In genomic region chr6:117494283-117494682, GRCh38 we compare ENCODE assay signal across 15 cellular contexts. TPM values are rescaled to one million over a fixed set of nuclear protein-coding genes. Genes with fewer than 3 reads are reported as not detected.
DNase-seq lines count a peak whose midpoint lies in the region; ATAC-seq, FAIRE-seq and TF ChIP-seq lines count a peak whose summit lies in the region.
"Had no signal": no experiment of that assay in that cellular context is flagged by ENCODE, and none has a peak within 500 bp of the region (broad histone marks: within the 10 kb centered on the region; RNA-seq: fewer than 3 reads in every experiment).

No MANE protein-coding gene starts in this region.

- TF ChIP-seq RAD21 in SK-N-SH (IDR thresholded peaks at IDR 0.05; ENCODE audit: low read length): no peak

- H3K9me3 ChIP-seq in SK-N-SH (no peaks in the 10 kb centered on the region), fibroblast of lung (ENCODE audit: control insufficient read depth, insufficient read depth, low read depth, low read length) (no peaks in the 10 kb centered on the region), small intestine (ENCODE audit: control insufficient read depth, low read depth) (no peaks in the 10 kb centered on the region)
- H3K9me3 ChIP-seq: suprapubic skin had no signal

- H2AFZ ChIP-seq in SK-N-SH (ENCODE audit: low read depth): no peak overlapping the region
- no peak overlapping the region for H2AFZ ChIP-seq in fibroblast of lung (ENCODE audit: low read length)

- H3K9me3 Mint-ChIP-seq in activated T-cell treated with anti-CD3 and anti-CD28 coated beads, Interleukin-2, amount 50 U/mL, for 4 hours: no peaks in the 10 kb centered on the region

- H3K4me3 ChIP-seq in SK-N-SH (ENCODE audit: low read depth in 2 of 2, low read length in 1 of 2): no peak overlapping the region
- H3K4me3 ChIP-seq in fibroblast of lung (replicated peaks in 1 of 4; ENCODE audit: control extremely low read depth in 1 of 4, insufficient read depth in 1 of 4, low read depth in 3 of 4, low read length in 4 of 4): peak overlapping the region in 3 of 4 experiments; percentile 13 to 53 (median 26)
- H3K4me3 ChIP-seq in small intestine (ENCODE audit: low read depth in 1 of 2, low read length in 2 of 2): no peak overlapping the region
- H3K4me3 ChIP-seq: lung, suprapubic skin had no signal

- H3K27ac ChIP-seq in SK-N-SH (ENCODE audit: low read depth in 2 of 2, low read length in 1 of 2): peak overlapping the region; percentile 87 to 97
- H3K27ac ChIP-seq in fibroblast of lung (ENCODE audit: insufficient read depth, low read length): peak overlapping the region; percentile 70
- H3K27ac ChIP-seq in small intestine (ENCODE audit: low read depth in 1 of 2, low read length in 1 of 2): no peak overlapping the region
- H3K27ac ChIP-seq: suprapubic skin had no signal

- H3F3A ChIP-seq in SK-N-SH (replicated peaks; ENCODE audit: insufficient read depth): peaks cover 96% of the 10 kb centered on the region

- H3K9ac ChIP-seq in SK-N-SH: peak overlapping the region; percentile 47; the same call in 1 of the 2 replicates
- H3K9ac ChIP-seq in fibroblast of lung (ENCODE audit: insufficient read depth, low read length): peak overlapping the region; percentile 43

- POLR2A ChIA-PET in SK-N-SH (lab: Yijun Ruan, JAX): no interaction called here

- CTCF ChIA-PET in SK-N-SH (lab: Yijun Ruan, JAX): interaction anchor here (2.1 kb wide), 1 partner anchor 44 kb away, joined by 6 read pairs; no protein-coding TSS in a partner anchor

- no peaks in the 10 kb centered on the region for H3K27me3 ChIP-seq in SK-N-SH (ENCODE audit: insufficient read depth)
- no peaks in the 10 kb centered on the region for H3K27me3 ChIP-seq in fibroblast of lung (ENCODE audit: control insufficient read depth, insufficient read depth, low read length)
- H3K27me3 ChIP-seq in small intestine (ENCODE audit: control insufficient read depth in 2 of 2, insufficient read depth in 2 of 2, low read length in 2 of 2): no peaks in the 10 kb centered on the region
- H3K27me3 ChIP-seq: suprapubic skin had no signal

- no peak for TF ChIP-seq CTCF in SK-N-SH (IDR thresholded peaks at IDR 0.05)
- no peak for TF ChIP-seq CTCF in fibroblast of lung (conservative IDR thresholded peaks at IDR 0.05 in 1 of 2, IDR thresholded peaks at IDR 0.05 in 1 of 2; ENCODE audit: low read depth in 1 of 2, low read length in 2 of 2)

- peaks cover 90% of the 10 kb centered on the region for H3K79me2 ChIP-seq in SK-N-SH (ENCODE audit: insufficient read depth)
- H3K79me2 ChIP-seq in fibroblast of lung (ENCODE audit: control insufficient read depth, insufficient read depth, low read length): peaks cover 77% of the 10 kb centered on the region

- TF ChIP-seq EP300 in SK-N-SH (IDR thresholded peaks at IDR 0.05; ENCODE audit: borderline replicate concordance in 1 of 2, low read depth in 1 of 2, low read length in 1 of 2): no peak

- 50% methylated on average over 2 of the region's 2 CpGs for WGBS in SK-N-SH (ENCODE audit: low lambda C conversion rate)
- WGBS in small intestine, 3 donors: 41 to 49% (median 43%) methylated on average over 2 of the region's 2 CpGs

- ATAC-seq in SK-N-SH treated with all-trans-retinoic acid at 6 μM for 48 hours (no peak), HG02798 (IDR thresholded peaks at IDR 0.05; ENCODE audit: poor library complexity, unreplicated experiment) (no peak)
- no peak for ATAC-seq in activated T-cell treated with anti-CD3 and anti-CD28 coated beads, Interleukin-2, amount 50 U/mL, for 4 hours

- H3K4me3 Mint-ChIP-seq in activated T-cell treated with anti-CD3 and anti-CD28 coated beads, Interleukin-2, amount 50 U/mL, for 4 hours: no peak overlapping the region

- no peaks in the 10 kb centered on the region for H3K27me3 Mint-ChIP-seq in activated T-cell treated with anti-CD3 and anti-CD28 coated beads, Interleukin-2, amount 50 U/mL, for 4 hours (ENCODE audit: low read depth)

- no peaks in the 10 kb centered on the region for H3K36me3 Mint-ChIP-seq in activated T-cell treated with anti-CD3 and anti-CD28 coated beads, Interleukin-2, amount 50 U/mL, for 4 hours (ENCODE audit: insufficient read depth)

- DNase-seq in SK-N-SH (no peak), RCC 7860 (ENCODE audit: low spot score) (no peak), fibroblast of lung (ENCODE audit: low read depth in 2 of 2) (peak in 1 of 2 donors; percentile 47), small intestine (peak; percentile 40), NCI-H1048 (lab: John Stamatoyannopoulos, UW) (no peak)
- DNase-seq in activated T-cell treated with anti-CD3 and anti-CD28 coated beads, Interleukin-2, amount 50 U/mL, for 4 hours: no peak
- DNase-seq: activated CD4-positive, CD25-positive, alpha-beta regulatory T cell treated with anti-CD3 and anti-CD28 coated beads, Interleukin-2, amount 50 U/mL, for 72 hours; DMS153; NCI-H446 treated with DMSO at 0.1 percent for 48 hours; posterior cingulate gyrus; SHP77 treated with DMSO at 0.1 percent for 48 hours had no signal

- peaks cover 0 to 57% of the 10 kb centered on the region in 2 experiments; a peak in 3 of 4 replicates for H3K4me1 ChIP-seq in SK-N-SH (ENCODE audit: control insufficient read depth in 1 of 2, insufficient read depth in 2 of 2, low read depth in 1 of 2, low read length in 1 of 2)
- peaks cover 27% of the 10 kb centered on the region for H3K4me1 ChIP-seq in fibroblast of lung (ENCODE audit: control insufficient read depth, extremely low read depth, insufficient read depth, low read length)
- H3K4me1 ChIP-seq in small intestine (ENCODE audit: control insufficient read depth in 2 of 2, insufficient read depth in 1 of 2, low read depth in 1 of 2, low read length in 1 of 2): peaks cover 3 to 8% of the 10 kb centered on the region in 2 donors

- H3K4me1 Mint-ChIP-seq in activated T-cell treated with anti-CD3 and anti-CD28 coated beads, Interleukin-2, amount 50 U/mL, for 4 hours (ENCODE audit: low read depth): peaks cover 6% of the 10 kb centered on the region

- no peaks in the 10 kb centered on the region for H3K9me2 ChIP-seq in SK-N-SH

- FAIRE-seq in RCC 7860 (lab: Jason Lieb, UNC): peak; percentile 61
- FAIRE-seq in small intestine (lab: Jason Lieb, UNC): no peak

- H3K4me2 ChIP-seq in SK-N-SH (peak overlapping the region; percentile 64), fibroblast of lung (ENCODE audit: extremely low read depth, insufficient read depth, low read length) (peak overlapping the region; percentile 80)

- no peaks in the 10 kb centered on the region for H4K20me1 ChIP-seq in SK-N-SH (ENCODE audit: insufficient read depth)
- no peaks in the 10 kb centered on the region for H4K20me1 ChIP-seq in fibroblast of lung (ENCODE audit: control insufficient read depth, extremely low read depth, insufficient read depth, low read length)

- H3K36me3 ChIP-seq in SK-N-SH (replicated peaks in 1 of 2; ENCODE audit: control insufficient read depth in 1 of 2, insufficient read depth in 2 of 2, low read length in 1 of 2) (peaks cover 0 to 6% of the 10 kb centered on the region in 2 experiments), fibroblast of lung (ENCODE audit: control insufficient read depth, insufficient read depth, low read length) (no peaks in the 10 kb centered on the region), small intestine (ENCODE audit: control insufficient read depth in 2 of 2, insufficient read depth in 2 of 2, low read length in 2 of 2) (no peaks in the 10 kb centered on the region)
- H3K36me3 ChIP-seq: suprapubic skin had no signal

TF ChIP-seq in SK-N-SH, 30 proteins besides CTCF, POLR2A, EP300 and RAD21:
- TF ChIP-seq SIN3A (IDR thresholded peaks at IDR 0.05; ENCODE audit: borderline replicate concordance, low read depth, low read length) (no peak), CHD2 (IDR thresholded peaks at IDR 0.05; ENCODE audit: low read length, partially characterized antibody) (no peak), JUND (IDR thresholded peaks at IDR 0.05) (no peak), PBX3 (IDR thresholded peaks at IDR 0.05) (0 out of 2 replicates have a peak, but pooled peaks have one; percentile 8), FOXM1 (IDR thresholded peaks at IDR 0.05; ENCODE audit: low read depth) (no peak)

TF ChIP-seq in SK-N-SH treated with all-trans-retinoic acid at 6 μM for 48 hours, 23 proteins besides CTCF, POLR2A, EP300 and RAD21 (continues in another document):
- TF ChIP-seq ZFP30 (CRISPR knock-in tag; IDR thresholded peaks at IDR 0.05): no peak
- TF ChIP-seq POU6F1 (CRISPR knock-in tag; IDR thresholded peaks at IDR 0.05; ENCODE audit: borderline replicate concordance, low read depth): no peak
- no peak for TF ChIP-seq ESRRG (CRISPR knock-in tag; IDR thresholded peaks at IDR 0.05)
- TF ChIP-seq ISL1 (CRISPR knock-in tag; IDR thresholded peaks at IDR 0.05): no peak
- no peak for TF ChIP-seq OSR1 (CRISPR knock-in tag; IDR thresholded peaks at IDR 0.05)

RNA-seq across cellular contexts. Expression of gene DCBLD1, which starts 11.8 kb away (rescaled TPM):
- polyA plus RNA-seq in SK-N-SH (2012; rRNA removed) (82.2 and 91.5 TPM in 2 replicates), fibroblast of lung (21.5 and 35.2 TPM in 2 replicates), small intestine (1 to 10 TPM; 4.9 to 9.4 (median 5.9) TPM)
- 82.3 and 82.9 TPM in 2 replicates for polyA plus RNA-seq in SK-N-SH (2012; cell fraction: cytosol; rRNA removed)
- 97.1 and 145 TPM in 2 replicates for polyA plus RNA-seq in SK-N-SH (2012; cell fraction: nucleus; rRNA removed)
- 44.4 and 53.7 TPM in 2 replicates for total RNA-seq in fibroblast of lung
- 16.5 and 26.9 TPM in 2 replicates for polyA plus RNA-seq in fibroblast of lung (2012)
- 5.6 and 7.2 TPM in 2 replicates for polyA minus RNA-seq in fibroblast of lung (ENCODE audit: low replicate concordance)
- 1 to 10 TPM; 1.5 to 1.9 (median 1.5) TPM for total RNA-seq in activated T-cell treated with anti-CD3 and anti-CD28 coated beads, Interleukin-2, amount 50 U/mL, for 4 hours

Comparison
In these comparisons a context has a peak if more than half of its experiments do, and no peak if none do; other contexts are left out.
1. H3K27ac ChIP-seq: peak in SK-N-SH (2 of 2) and fibroblast of lung (single experiment); none in small intestine (0 of 2).
2. H3K4me3 ChIP-seq: peak in fibroblast of lung (3 of 4); none in SK-N-SH (0 of 2) and small intestine (0 of 2).